Comparison of ENCODE assay signal across 26 cellular contexts in the genomic region with DNA sequence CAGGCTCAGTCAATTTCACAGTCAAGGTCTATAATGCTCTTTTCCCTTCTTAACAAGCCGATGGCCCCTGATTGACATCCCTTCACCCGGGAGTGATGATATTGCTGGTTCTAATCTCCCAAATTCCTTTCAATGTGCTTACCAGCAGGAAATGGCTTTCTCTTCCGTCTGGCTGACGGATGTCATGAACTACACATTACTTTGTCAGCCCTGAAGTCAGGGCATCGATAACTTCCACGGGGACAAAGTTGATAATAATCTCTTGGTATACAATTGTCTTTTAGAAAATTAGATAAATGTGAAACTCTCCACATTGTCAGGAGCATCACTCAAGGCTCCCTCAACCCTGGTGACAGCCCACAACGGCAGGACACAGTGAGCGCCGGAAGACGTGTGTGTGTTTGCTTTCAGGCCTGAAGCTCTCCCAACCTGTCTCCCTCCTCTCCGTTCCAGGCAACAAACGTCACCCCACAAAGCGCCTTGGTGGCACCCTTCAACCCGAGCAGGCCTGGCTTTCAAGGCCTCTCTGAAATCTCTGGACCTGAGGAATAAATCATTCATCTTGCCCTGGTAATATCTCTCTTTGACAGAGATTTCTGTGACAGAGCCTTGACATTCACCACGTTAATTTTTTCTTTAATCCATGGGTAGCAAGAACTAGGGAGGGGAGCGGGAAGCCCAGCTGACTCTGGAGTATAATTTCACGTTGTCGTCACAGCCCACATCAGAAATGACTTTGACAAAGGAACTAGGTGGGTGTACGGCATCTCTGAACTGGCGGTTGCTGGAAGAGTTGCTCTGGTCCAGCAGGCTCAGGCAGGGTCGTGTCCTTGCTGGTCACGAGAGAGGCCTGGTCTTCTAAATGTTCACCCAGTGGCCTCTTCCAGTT.
"Had no signal": no experiment of that assay in that cellular context is flagged by ENCODE, and none has a peak within 500 bp of the region (broad histone marks: within the 10 kb centered on the region; RNA-seq: fewer than 3 reads in every experiment).

No MANE protein-coding gene starts in this region.

- H3K4me3 Mint-ChIP-seq: mesothelial cell of epicardium; naive B cell; natural killer cell treated with Interleukin-12 subunit alpha and Interleukin-12 subunit beta and Interleukin-15 and Interleukin-18, amount 100 ng/mL, for 72 hours; neural progenitor cell; stimulated activated memory B cell treated with anti-CD40 and anti-IgM and Interleukin-4, amounts not matched to agents 10 μg/mL and 1 μg/mL and 100 μg/mL, for 72 hours; stimulated activated naive CD8-positive, alpha-beta T cell treated with anti-CD3 and anti-CD28 coated beads, Interleukin-15, Interleukin-2, amounts not matched to agents 100 ng/mL and 50 ng/mL, for 24 hours had no signal

- H3K4me2 ChIP-seq: neural progenitor cell had no signal

- H3K4me3 ChIP-seq: dorsolateral prefrontal cortex, heart right ventricle, left lung, mucosa of descending colon, neural progenitor cell, prostate gland, sigmoid colon, thoracic aorta, tibial nerve, upper lobe of left lung, uterus had no signal

- H3K4me1 ChIP-seq: foreskin keratinocyte, left lung, prostate gland, upper lobe of left lung, uterus had no signal

- H3K27me3 Mint-ChIP-seq: stimulated activated memory B cell treated with anti-CD40 and anti-IgM and Interleukin-4, amounts not matched to agents 10 μg/mL and 1 μg/mL and 100 μg/mL, for 72 hours; stimulated activated naive CD8-positive, alpha-beta T cell treated with anti-CD3 and anti-CD28 coated beads, Interleukin-15, Interleukin-2, amounts not matched to agents 100 ng/mL and 50 ng/mL, for 24 hours had no signal

- H3K36me3 Mint-ChIP-seq: mesothelial cell of epicardium; natural killer cell treated with Interleukin-12 subunit alpha and Interleukin-12 subunit beta and Interleukin-15 and Interleukin-18, amount 100 ng/mL, for 72 hours; neural progenitor cell; stimulated activated memory B cell treated with anti-CD40 and anti-IgM and Interleukin-4, amounts not matched to agents 10 μg/mL and 1 μg/mL and 100 μg/mL, for 72 hours had no signal

- H3K27ac Mint-ChIP-seq: mesothelial cell of epicardium; natural killer cell treated with Interleukin-12 subunit alpha and Interleukin-12 subunit beta and Interleukin-15 and Interleukin-18, amount 100 ng/mL, for 72 hours; stimulated activated memory B cell treated with anti-CD40 and anti-IgM and Interleukin-4, amounts not matched to agents 10 μg/mL and 1 μg/mL and 100 μg/mL, for 72 hours; stimulated activated naive CD8-positive, alpha-beta T cell treated with anti-CD3 and anti-CD28 coated beads, Interleukin-15, Interleukin-2, amounts not matched to agents 100 ng/mL and 50 ng/mL, for 24 hours had no signal

- H3K36me3 ChIP-seq: heart right ventricle, left lung, neural progenitor cell, prostate gland, sigmoid colon, thoracic aorta, tibial nerve, upper lobe of left lung, uterus had no signal

- H3K9ac ChIP-seq: neural progenitor cell had no signal

- H3K27ac ChIP-seq: epithelial cell of prostate, foreskin keratinocyte, left lung, neural progenitor cell, prostate gland, tibial nerve, upper lobe of left lung, uterus had no signal

- H2AFZ ChIP-seq: neural progenitor cell had no signal

- ATAC-seq: esophagus mucosa; foreskin keratinocyte; heart right ventricle; left cardiac atrium; left lung; mucosa of descending colon; right cardiac atrium; stimulated activated memory B cell treated with anti-CD40 and anti-IgM and Interleukin-4, amounts not matched to agents 10 μg/mL and 1 μg/mL and 100 μg/mL, for 72 hours had no signal

- H3K4me1 Mint-ChIP-seq: mesothelial cell of epicardium; stimulated activated memory B cell treated with anti-CD40 and anti-IgM and Interleukin-4, amounts not matched to agents 10 μg/mL and 1 μg/mL and 100 μg/mL, for 72 hours had no signal

- DNase-seq: dorsolateral prefrontal cortex; effector CD4-positive, alpha-beta T cell; foreskin keratinocyte; glutamatergic neuron; heart right ventricle; hippocampal formation; left cardiac atrium; left lung; mesenchymal stem cell; mucosa of descending colon; naive B cell; right cardiac atrium; sigmoid colon; stimulated activated CD4-positive, alpha-beta T cell treated with anti-CD3 and anti-CD28 coated beads, Interleukin-4, amount 100 ng/mL, for 4 hours; upper lobe of left lung; uterus had no signal

- H3K9me3 ChIP-seq: heart right ventricle, left lung, mucosa of descending colon, prostate gland, sigmoid colon, thoracic aorta, tibial nerve, upper lobe of left lung, uterus had no signal

- H3K9me3 Mint-ChIP-seq: mesothelial cell of epicardium; natural killer cell treated with Interleukin-12 subunit alpha and Interleukin-12 subunit beta and Interleukin-15 and Interleukin-18, amount 100 ng/mL, for 72 hours; stimulated activated naive CD8-positive, alpha-beta T cell treated with anti-CD3 and anti-CD28 coated beads, Interleukin-15, Interleukin-2, amounts not matched to agents 100 ng/mL and 50 ng/mL, for 24 hours had no signal

- H3K27me3 ChIP-seq: dorsolateral prefrontal cortex, foreskin keratinocyte, heart right ventricle, left lung, neural progenitor cell, sigmoid colon, tibial nerve, upper lobe of left lung, uterus had no signal
